12 cellular contexts compared by ENCODE assay signal in genomic region chr3:40382617-40382979, GRCh38. TPM values are rescaled to one million over a fixed set of nuclear protein-coding genes. Genes with fewer than 3 reads are reported as not detected.
"Had no signal": no experiment of that assay in that cellular context is flagged by ENCODE, and none has a peak within 500 bp of the region (broad histone marks: within the 10 kb centered on the region; RNA-seq: fewer than 3 reads in every experiment).

No MANE protein-coding gene starts in this region.

- H3K27ac ChIP-seq: coronary artery, foreskin keratinocyte, skin epidermis had no signal

- ATAC-seq: foreskin keratinocyte; stimulated activated naive CD8-positive, alpha-beta T cell treated with anti-CD3 and anti-CD28 coated beads, Interleukin-15, Interleukin-2, amounts not matched to agents 100 U/mL and 50 U/mL, for 24 hours had no signal

- H3K27me3 ChIP-seq: foreskin keratinocyte had no signal

- DNase-seq: activated CD4-positive, CD25-positive, alpha-beta regulatory T cell treated with anti-CD3 and anti-CD28 coated beads, Interleukin-2, amount 50 U/mL, for 72 hours; activated naive CD4-positive, alpha-beta T cell treated with Interleukin-2 at 50 U/mL for 16 hours; effector CD4-positive, alpha-beta T cell; foreskin keratinocyte; glutamatergic neuron; hypothalamus; stimulated activated CD4-positive, alpha-beta T cell treated with anti-CD3 and anti-CD28 coated beads, Interleukin-4, amount 100 ng/mL, for 24 hours; stimulated activated naive CD8-positive, alpha-beta T cell treated with anti-CD3 and anti-CD28 coated beads, Interleukin-15, Interleukin-2, amounts not matched to agents 100 U/mL and 50 U/mL, for 24 hours had no signal

- H3K4me3 ChIP-seq: coronary artery, skin epidermis had no signal

RNA-seq across cellular contexts. Expression of gene ENTPD3, which starts 4.4 kb away (rescaled TPM):
- total RNA-seq: activated CD8-positive, alpha-beta memory T cell treated with anti-CD3 and anti-CD28 coated beads for 36 hours; natural killer cell treated with Interleukin-12 subunit alpha and Interleukin-12 subunit beta and Interleukin-15 and Interleukin-18, amount 100 ng/mL, for 72 hours had no signal
